Comparison of ENCODE assay signal across 8 cellular contexts in the genomic region with DNA sequence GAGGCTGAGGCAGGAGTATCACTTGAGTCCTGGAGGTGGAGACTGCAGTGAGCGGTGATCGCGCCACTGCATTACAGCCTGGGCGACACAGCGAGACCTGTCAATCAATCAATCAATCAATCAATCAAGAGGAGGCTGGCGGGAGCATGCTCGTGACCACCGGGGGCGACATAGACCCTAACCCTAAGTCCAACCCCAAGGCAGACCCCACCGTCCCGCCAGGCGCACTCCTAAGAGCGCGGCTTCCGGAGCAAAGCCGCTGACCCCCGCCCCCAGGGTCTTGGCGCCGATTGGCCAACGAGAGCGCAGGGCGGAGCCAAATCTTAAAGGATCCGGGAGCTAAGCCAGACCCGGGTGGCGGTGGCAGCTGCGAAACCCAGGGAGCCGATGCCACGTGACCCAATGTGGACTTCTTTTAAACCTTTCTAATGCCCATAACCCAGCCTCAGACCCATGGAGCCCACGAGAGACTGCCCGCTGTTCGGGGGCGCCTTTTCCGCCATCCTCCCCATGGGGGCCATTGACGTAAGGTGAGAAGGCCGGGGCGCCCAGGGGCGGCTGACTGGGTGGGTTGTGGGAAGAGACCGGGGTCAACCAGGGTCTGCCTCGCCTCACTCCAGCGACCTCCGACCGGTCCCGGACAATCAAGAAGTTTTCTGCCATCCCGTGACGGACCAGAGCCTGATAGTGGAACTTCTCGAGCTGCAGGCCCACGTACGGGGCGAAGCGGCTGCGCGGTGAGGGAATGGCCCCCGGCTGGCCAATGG. TPM values are rescaled to one million over a fixed set of nuclear protein-coding genes. Genes with fewer than 3 reads are reported as not detected.
DNase-seq lines count a peak whose midpoint lies in the region; ATAC-seq and TF ChIP-seq lines count a peak whose summit lies in the region.

A gene with protein sequence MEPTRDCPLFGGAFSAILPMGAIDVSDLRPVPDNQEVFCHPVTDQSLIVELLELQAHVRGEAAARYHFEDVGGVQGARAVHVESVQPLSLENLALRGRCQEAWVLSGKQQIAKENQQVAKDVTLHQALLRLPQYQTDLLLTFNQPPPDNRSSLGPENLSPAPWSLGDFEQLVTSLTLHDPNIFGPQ (plus strand): TSS at position 335 of the 767 bp plus-strand sequence. CDS start 119 bp downstream, at position 454.

- H3K27ac Mint-ChIP-seq in activated CD4-positive, alpha-beta T cell treated with anti-CD3 and anti-CD28 coated beads, Interleukin-2, amount 10 ng/mL, durations not matched to agents 7 days and 5 days: peak within 1 kb of the TSS; percentile 97

- H3K4me3 Mint-ChIP-seq in activated CD4-positive, alpha-beta T cell treated with anti-CD3 and anti-CD28 coated beads, Interleukin-2, amount 10 ng/mL, durations not matched to agents 7 days and 5 days: peak within 1 kb of the TSS; percentile 93

- peak within 1 kb of the TSS; percentile 94 for H3K4me3 ChIP-seq in AG09309 (ENCODE audit: control insufficient read depth, low read depth, low read length)

- peaks cover 22% of the 10 kb centered on the region for H3K36me3 Mint-ChIP-seq in activated CD4-positive, alpha-beta T cell treated with anti-CD3 and anti-CD28 coated beads, Interleukin-2, amount 10 ng/mL, durations not matched to agents 7 days and 5 days (ENCODE audit: low read depth)

- no peaks in the 10 kb centered on the region for H3K9me3 Mint-ChIP-seq in activated CD4-positive, alpha-beta T cell treated with anti-CD3 and anti-CD28 coated beads, Interleukin-2, amount 10 ng/mL, durations not matched to agents 7 days and 5 days

- peaks cover 48% of the 10 kb centered on the region for H3K4me1 Mint-ChIP-seq in activated CD4-positive, alpha-beta T cell treated with anti-CD3 and anti-CD28 coated beads, Interleukin-2, amount 10 ng/mL, durations not matched to agents 7 days and 5 days

- CTCF ChIA-PET in activated CD4-positive, alpha-beta T cell treated with anti-CD3 and anti-CD28 coated beads, Interleukin-2, amount 10 ng/mL, durations not matched to agents 7 days and 5 days (lab: Charles Lee): interaction anchor here (0.7 to 1.0 kb wide), 2 partner anchors 12 to 37 kb away, joined by 3 read pairs; no protein-coding TSS in a partner anchor

- peak; percentile 81 for ATAC-seq in GM18909 (IDR thresholded peaks at IDR 0.05; ENCODE audit: poor library complexity, unreplicated experiment)
- peak; percentile 74 for ATAC-seq in HG03342 (IDR thresholded peaks at IDR 0.05; ENCODE audit: unreplicated experiment)
- peak; percentile 82 for ATAC-seq in left lobe of liver

- POLR2A ChIA-PET in activated CD4-positive, alpha-beta T cell treated with anti-CD3 and anti-CD28 coated beads, Interleukin-2, amount 10 ng/mL, durations not matched to agents 7 days and 5 days (lab: Charles Lee): interaction anchor here (0.5 to 0.9 kb wide), 3 partner anchors 38 to 115 kb away, joined by 3 to 5 read pairs (median 4); a partner anchor contains a TSS

- TF ChIP-seq CTCF in AG09309 (IDR thresholded peaks at IDR 0.05; ENCODE audit: control insufficient read depth, insufficient read depth, low read depth, low read length, missing control alignments): no peak

- DNase-seq in AG09309 (ENCODE audit: low read depth) (peak; percentile 11), NCI-H510A treated with DMSO at 0.1 percent for 48 hours (lab: John Stamatoyannopoulos, UW) (peak; percentile 92), dedifferentiated amniotic fluid mesenchymal stem cell (ENCODE audit: extremely low spot score) (peak; percentile 68), left lobe of liver (ENCODE audit: low spot score) (peak; percentile 93)
- DNase-seq in activated CD4-positive, alpha-beta T cell treated with anti-CD3 and anti-CD28 coated beads, Interleukin-2, amount 10 ng/mL, durations not matched to agents 7 days and 5 days: peak; percentile 88
- peak; percentile 88 to 89 for DNase-seq in stimulated activated CD4-positive, alpha-beta T cell treated with anti-CD3 and anti-CD28 coated beads, Interleukin-2, amount 100 ng/mL, for 24 hours

- H3K27me3 Mint-ChIP-seq in activated CD4-positive, alpha-beta T cell treated with anti-CD3 and anti-CD28 coated beads, Interleukin-2, amount 10 ng/mL, durations not matched to agents 7 days and 5 days: no peaks in the 10 kb centered on the region

RNA-seq across cellular contexts. Expression of the gene that starts here (rescaled TPM):
- 10 to 100 TPM; 41.2 to 48.9 TPM for total RNA-seq in activated CD4-positive, alpha-beta T cell treated with anti-CD3 and anti-CD28 coated beads, Interleukin-2, amount 10 ng/mL, durations not matched to agents 7 days and 5 days
- total RNA-seq in left lobe of liver: 6.6 TPM

Comparison
In these comparisons a context has a peak if more than half of its experiments do, and no peak if none do; other contexts are left out.
1. Peak in every context shown above with its lines: DNase-seq, ATAC-seq and H3K4me3 ChIP-seq.
2. DNase-seq: peak in every context shown above with its lines; median percentile 93 in left lobe of liver; 92 in NCI-H510A treated with DMSO at 0.1 percent for 48 hours; 88 in stimulated activated CD4-positive, alpha-beta T cell treated with anti-CD3 and anti-CD28 coated beads, Interleukin-2, amount 100 ng/mL, for 24 hours; 88 in activated CD4-positive, alpha-beta T cell treated with anti-CD3 and anti-CD28 coated beads, Interleukin-2, amount 10 ng/mL, durations not matched to agents 7 days and 5 days; 68 in dedifferentiated amniotic fluid mesenchymal stem cell; 11 in AG09309.